ENCODE assay signal across 22 cellular contexts in genomic region chr19:16193466-16193865, GRCh38. TPM values are rescaled to one million over a fixed set of nuclear protein-coding genes. Genes with fewer than 3 reads are reported as not detected.
DNase-seq lines count a peak whose midpoint lies in the region; ATAC-seq, FAIRE-seq and TF ChIP-seq lines count a peak whose summit lies in the region.
"Had no signal": no experiment of that assay in that cellular context is flagged by ENCODE, and none has a peak within 500 bp of the region (broad histone marks: within the 10 kb centered on the region; RNA-seq: fewer than 3 reads in every experiment).

No MANE protein-coding gene starts in this region.

- H4K20me1 ChIP-seq in H9 (ENCODE audit: control insufficient read depth, insufficient read depth, insufficient read length) (no peaks in the 10 kb centered on the region), H1 (replicated peaks in 1 of 2; ENCODE audit: control insufficient read depth in 1 of 2, insufficient read depth in 2 of 2, low read length in 2 of 2) (peaks cover 1 to 4% of the 10 kb centered on the region in 2 experiments)

- H3K23me2 ChIP-seq in H9 (ENCODE audit: insufficient read length, low read depth, low read length, poor library complexity, severe bottlenecking) (peaks cover 2% of the 10 kb centered on the region), H1 (ENCODE audit: low read depth, low read length) (peaks cover 6% of the 10 kb centered on the region; the same call in 1 of the 2 replicates)

- H3K4me3 ChIP-seq in H1 (ENCODE audit: extremely low read depth in 1 of 4, insufficient read depth in 2 of 4, low read depth in 3 of 4, low read length in 4 of 4) (no peak overlapping the region), retinal pigment epithelial cell (ENCODE audit: low read length) (no peak overlapping the region), body of pancreas (no peak overlapping the region)
- H3K4me3 ChIP-seq: GM23248 had no signal

- H3K27me3 ChIP-seq in H9 (ENCODE audit: insufficient read depth, low read length) (no peaks in the 10 kb centered on the region), H1 (replicated peaks in 1 of 4; ENCODE audit: control insufficient read depth in 3 of 4, extremely low read depth in 1 of 4, insufficient read depth in 3 of 4, low read length in 3 of 4) (no peaks in the 10 kb centered on the region), body of pancreas (no peaks in the 10 kb centered on the region)

- no peak overlapping the region for H2BK20ac ChIP-seq in H9 (ENCODE audit: low read depth, low read length, poor library complexity, severe bottlenecking)
- no peak overlapping the region for H2BK20ac ChIP-seq in H1 (ENCODE audit: low read length)

- H4K8ac ChIP-seq in H9 (replicated peaks; ENCODE audit: insufficient read length, low read depth, low read length) = no peak overlapping the region
- H4K8ac ChIP-seq in H1 (ENCODE audit: extremely low read depth, insufficient read depth, low read length) = no peak overlapping the region

- no peak overlapping the region for H4K5ac ChIP-seq in H9 (ENCODE audit: insufficient read length, low read depth, low read length)
- H4K5ac ChIP-seq in H1 (ENCODE audit: insufficient read length, low read depth, low read length) = no peak overlapping the region

- TF ChIP-seq CTCF in H9 (conservative IDR thresholded peaks at IDR 0.05) = no peak
- no peak for TF ChIP-seq CTCF in H1 (IDR thresholded peaks at IDR 0.05; ENCODE audit: control extremely low read depth in 1 of 3, insufficient read depth in 1 of 3, low read depth in 1 of 3, low read length in 3 of 3)
- TF ChIP-seq CTCF in retinal pigment epithelial cell (conservative IDR thresholded peaks at IDR 0.05; ENCODE audit: low read depth, low read length) = no peak
- no peak for TF ChIP-seq CTCF in body of pancreas (IDR thresholded peaks at IDR 0.05)
- TF ChIP-seq CTCF in progenitor cell of endocrine pancreas (IDR thresholded peaks at IDR 0.05; ENCODE audit: unreplicated experiment) = no peak

- H3K23ac ChIP-seq in H9 (ENCODE audit: insufficient read length, low read depth, low read length) (no peak overlapping the region), H1 (ENCODE audit: insufficient read length) (no peak overlapping the region)

- no peaks in the 10 kb centered on the region for H3K9me3 ChIP-seq in H9 (ENCODE audit: control insufficient read depth, low read depth, low read length)
- H3K9me3 ChIP-seq in H1 (ENCODE audit: insufficient read depth in 2 of 2, low read depth in 1 of 2, low read length in 1 of 2) = no peaks in the 10 kb centered on the region
- no peaks in the 10 kb centered on the region for H3K9me3 ChIP-seq in body of pancreas

- no peak for FAIRE-seq in H1 (lab: Jason Lieb, UNC)

- POLR2A ChIA-PET in H1 (lab: Charles Lee; ENCODE audit: partially characterized antibody) = interaction anchor here (1.1 to 1.2 kb wide), 3 partner anchors 8 to 119 kb away, joined by 3 to 6 read pairs (median 3); partner anchors contain the start of gene FAM32A

- H3K27ac Mint-ChIP-seq in H9 (peak overlapping the region; percentile 77 to 97 (median 90)), progenitor cell of endocrine pancreas (no peak overlapping the region)

- H3K9me3 Mint-ChIP-seq in H9 = no peaks in the 10 kb centered on the region
- no peaks in the 10 kb centered on the region for H3K9me3 Mint-ChIP-seq in progenitor cell of endocrine pancreas (ENCODE audit: low read depth)
- H3K9me3 Mint-ChIP-seq: CD4-positive, CD25-positive, alpha-beta regulatory T cell had no signal

- TF ChIP-seq RAD21 in H1 (IDR thresholded peaks at IDR 0.05 in 1 of 2, conservative IDR thresholded peaks at IDR 0.05 in 1 of 2; ENCODE audit: low read depth in 2 of 2, low read length in 2 of 2) = no peak

- no peak overlapping the region for H3K18ac ChIP-seq in H9 (ENCODE audit: insufficient read length, low read depth, low read length)
- no peak overlapping the region for H3K18ac ChIP-seq in H1 (ENCODE audit: extremely low read depth, low read length)

- ATAC-seq in body of pancreas (no peak), HG03457 (IDR thresholded peaks at IDR 0.05; ENCODE audit: unreplicated experiment) (no peak)
- ATAC-seq: Panc1, SK-N-SH treated with all-trans-retinoic acid at 6 μM for 48 hours had no signal

- H3K4me3 Mint-ChIP-seq in H9 = peak overlapping the region in 1 of 2 experiments; percentile 44; a peak in 2 of 5 replicates
- no peak overlapping the region for H3K4me3 Mint-ChIP-seq in progenitor cell of endocrine pancreas (ENCODE audit: low read depth)

- no peak for TF ChIP-seq EP300 in H1 (IDR thresholded peaks at IDR 0.05; ENCODE audit: borderline replicate concordance in 1 of 2, low read depth in 2 of 2, low read length in 2 of 2)

- H3K27ac ChIP-seq in H9 (ENCODE audit: insufficient read length, low read depth, low read length) = no peak overlapping the region
- H3K27ac ChIP-seq in H1 (ENCODE audit: low read depth, low read length) = no peak overlapping the region
- no peak overlapping the region for H3K27ac ChIP-seq in body of pancreas
- H3K27ac ChIP-seq: GM23248 had no signal

- CTCF ChIA-PET in H1 (lab: Charles Lee; ENCODE audit: partially characterized antibody) = interaction anchor here (0.7 to 0.9 kb wide), 2 partner anchors 31 to 55 kb away, joined by 3 read pairs; no protein-coding TSS in a partner anchor

- H3K4me1 ChIP-seq in H9 (ENCODE audit: insufficient read depth, low read length) (no peaks in the 10 kb centered on the region; the same call in 1 of the 2 replicates), H1 (replicated peaks in 1 of 4; ENCODE audit: control insufficient read depth in 3 of 4, insufficient read depth in 4 of 4, low read length in 3 of 4) (no peaks in the 10 kb centered on the region; a peak in 1 of 7 replicates), body of pancreas (peaks cover 16% of the 10 kb centered on the region)

- H3K79me1 ChIP-seq in H9 (ENCODE audit: insufficient read depth, low read depth, low read length, poor library complexity, severe bottlenecking) (no peaks in the 10 kb centered on the region), H1 (ENCODE audit: low read depth, low read length) (peaks cover 5% of the 10 kb centered on the region)

- H3K14ac ChIP-seq in H9 (ENCODE audit: insufficient read depth, low read length) (no peak overlapping the region), H1 (ENCODE audit: insufficient read length) (no peak overlapping the region)

- DNase-seq in H9 = peak; percentile 69
- DNase-seq in NCI-H2107 treated with DMSO at 0.1 percent for 48 hours (lab: John Stamatoyannopoulos, UW; ENCODE audit: unreplicated experiment) = peak; percentile 93
- DNase-seq in H1 (ENCODE audit: low read depth in 1 of 2, low spot score in 2 of 2) = no peak
- peak; percentile 52 for DNase-seq in retinal pigment epithelial cell (ENCODE audit: low read depth)
- DNase-seq in GDM1 (lab: John Stamatoyannopoulos, UW) = no peak
- no peak for DNase-seq in body of pancreas
- DNase-seq in progenitor cell of endocrine pancreas (ENCODE audit: low spot score, unreplicated experiment) = no peak
- DNase-seq: CD4-positive, CD25-positive, alpha-beta regulatory T cell; GM23248; IMR-90; Kasumi-1; NCI-H1105 treated with DMSO at 0.1 percent for 48 hours; NCI-H1694 treated with DMSO at 0.1 percent for 48 hours; NCI-H2171 treated with DMSO at 0.1 percent for 48 hours; NCI-H82; SHP77; T-helper 1 cell had no signal

- H2BK15ac ChIP-seq in H9 (ENCODE audit: low read depth, low read length) (no peak overlapping the region), H1 (ENCODE audit: low read length) (no peak overlapping the region)

- H3K27me3 Mint-ChIP-seq in H9 (ENCODE audit: low read depth) (no peaks in the 10 kb centered on the region), progenitor cell of endocrine pancreas (no peaks in the 10 kb centered on the region)
- H3K27me3 Mint-ChIP-seq: CD4-positive, CD25-positive, alpha-beta regulatory T cell had no signal

- H2BK120ac ChIP-seq in H9 (ENCODE audit: low read depth, low read length, poor library complexity, severe bottlenecking) = no peak overlapping the region
- no peak overlapping the region for H2BK120ac ChIP-seq in H1 (replicated peaks; ENCODE audit: low read depth, low read length)

- H2AFZ ChIP-seq in H9 (ENCODE audit: low read length) = no peak overlapping the region
- H2AFZ ChIP-seq in H1 (ENCODE audit: low read length) = no peak overlapping the region
- H2AFZ ChIP-seq: GM23248 had no signal

- TF ChIP-seq POLR2A in H1 (IDR thresholded peaks at IDR 0.05; ENCODE audit: control extremely low read depth in 1 of 2, low read depth in 2 of 2, low read length in 2 of 2) (no peak), body of pancreas (IDR thresholded peaks at IDR 0.05) (no peak)

- H2AK5ac ChIP-seq in H9 (ENCODE audit: insufficient read length, low read length) (no peak overlapping the region), H1 (ENCODE audit: low read depth, low read length) (no peak overlapping the region)

- intact Hi-C loops in body of pancreas (cut with DNase I) = no loop called here

- H2BK12ac ChIP-seq in H9 (ENCODE audit: insufficient read length, low read depth, low read length) (no peak overlapping the region), H1 (ENCODE audit: low read depth, low read length) (no peak overlapping the region)

- H3K9ac ChIP-seq in H9 (ENCODE audit: extremely low read depth, insufficient read length, low read length) (no peak overlapping the region), H1 (replicated peaks in 1 of 4; ENCODE audit: extremely low read depth in 1 of 4, low read depth in 3 of 4, low read length in 3 of 4) (no peak overlapping the region; a peak in 1 of 7 replicates)
- H3K9ac ChIP-seq: GM23248 had no signal

- H2BK5ac ChIP-seq in H9 (ENCODE audit: insufficient read length, low read length) (no peak overlapping the region), H1 (ENCODE audit: low read depth, low read length) (no peak overlapping the region)

- H3K4me1 Mint-ChIP-seq in H9 = peaks cover 13 to 16% of the 10 kb centered on the region in 2 experiments
- peaks cover 15% of the 10 kb centered on the region for H3K4me1 Mint-ChIP-seq in progenitor cell of endocrine pancreas (ENCODE audit: low read depth)

- H3K36me3 Mint-ChIP-seq in H9 (ENCODE audit: insufficient read depth in 1 of 3, low read depth in 3 of 3) = peaks cover 19 to 39% (median 31%) of the 10 kb centered on the region in 3 experiments; a peak in 6 of 7 replicates
- H3K36me3 Mint-ChIP-seq in progenitor cell of endocrine pancreas (ENCODE audit: insufficient read depth) = peaks cover 8% of the 10 kb centered on the region

- WGBS in H9 (ENCODE audit: extremely low coverage, insufficient read length, low lambda C conversion rate) = no CpG with 5 or more reads among the region's 10 CpGs
- 69% methylated on average over 10 of the region's 10 CpGs; no CpG with 5 or more reads in 1 of the 2 experiments for WGBS in H1 (ENCODE audit: extremely low coverage in 1 of 2, insufficient coverage in 1 of 2, insufficient read length in 1 of 2, insufficient replicate concordance in 2 of 2, low coverage in 1 of 2, low lambda C conversion rate in 2 of 2, missing lambda C conversion rate in 1 of 2), 2 experiments
- WGBS in body of pancreas, 2 donors = 83 to 91% methylated on average over 7 to 10 of the region's 10 CpGs

- H3T11ph ChIP-seq in H9 (ENCODE audit: low read length) = no peak overlapping the region

- H3K79me2 ChIP-seq in H9 (ENCODE audit: insufficient read depth, low read length) (no peaks in the 10 kb centered on the region), H1 (ENCODE audit: control insufficient read depth in 1 of 2, insufficient read depth in 2 of 2, low read length in 2 of 2) (peaks cover 0 to 4% of the 10 kb centered on the region in 2 experiments; a peak in 1 of 4 replicates)

- H3K36me3 ChIP-seq in H1 (ENCODE audit: control insufficient read depth in 2 of 4, insufficient read depth in 4 of 4, low read length in 3 of 4) (peaks cover 5 to 27% (median 18%) of the 10 kb centered on the region in 4 experiments; a peak in 7 of 8 replicates), body of pancreas (replicated peaks in 1 of 2; ENCODE audit: insufficient read depth in 1 of 2, low read depth in 2 of 2) (peaks cover 9 to 20% of the 10 kb centered on the region in 2 donors)

- no peak overlapping the region for H4K91ac ChIP-seq in H9 (ENCODE audit: insufficient read length, low read depth, low read length)
- H4K91ac ChIP-seq in H1 (replicated peaks; ENCODE audit: insufficient read length, low read length) = no peak overlapping the region

- H3K4me2 ChIP-seq in H9 (ENCODE audit: insufficient read depth, insufficient read length, low read length) (no peak overlapping the region), H1 (ENCODE audit: insufficient read depth in 1 of 2, low read depth in 2 of 2, low read length in 2 of 2) (no peak overlapping the region)

- no peak overlapping the region for H3K4ac ChIP-seq in H9 (ENCODE audit: low read depth, low read length)
- no peak overlapping the region for H3K4ac ChIP-seq in H1 (replicated peaks; ENCODE audit: insufficient read length, low read depth, low read length)

- H3K56ac ChIP-seq in H9 (ENCODE audit: insufficient read length, low read depth, low read length) (no peak overlapping the region), H1 (replicated peaks; ENCODE audit: insufficient read length, low read depth, low read length) (no peak overlapping the region)

RNA-seq across cellular contexts. Expression of gene AP1M1, which starts 4.2 kb away (rescaled TPM):
- total RNA-seq in H9 (2021) (30.3 and 37.6 TPM in 2 replicates), body of pancreas (10 to 100 TPM; 22.3 to 23.1 TPM), progenitor cell of endocrine pancreas (47.4 and 51.8 TPM in 2 replicates)
- 37.2 and 37.5 TPM in 2 replicates for total RNA-seq in H1 (2021; fragmentation: NEBNext Ultra II Directional; extraction: Animal tissue kit (Norgen Biotek cat#: 25700))
- 30.9 and 45.1 TPM in 2 replicates for polyA plus RNA-seq in H1 (2011; rRNA removed)
- 35.2 TPM for polyA plus RNA-seq in H1 (2011; cell fraction: cytosol; rRNA removed)
- 48.2 TPM for polyA plus RNA-seq in H1 (2011; cell fraction: nucleus; rRNA removed)
- polyA plus RNA-seq in H1 (2012, experiment 1 of 2) = 28.6 to 43.6 TPM (median 38.3 TPM) in 4 replicates
- 39.9 TPM for polyA plus RNA-seq in H1 (2012, experiment 2 of 2)
- 16.6 TPM for polyA plus RNA-seq in H1 (2013, experiment 1 of 2)
- polyA plus RNA-seq in H1 (2013, experiment 2 of 2) = 16.4 TPM
- 24.3 and 31.3 TPM in 2 replicates for polyA minus RNA-seq in H1 (2011; rRNA and poly(A)+ RNA removed)
- polyA minus RNA-seq in H1 (2011; cell fraction: cytosol; rRNA and poly(A)+ RNA removed) = 34.6 TPM
- polyA minus RNA-seq in H1 (2011; cell fraction: nucleus; rRNA and poly(A)+ RNA removed) = 27.1 TPM

RNA-seq across cellular contexts. Expression of gene FAM32A, which starts 8.3 kb away (rescaled TPM):
- 90.4 and 91.9 TPM in 2 replicates for total RNA-seq in H9 (2021)
- 75.6 and 78.9 TPM in 2 replicates for total RNA-seq in H1 (2021; fragmentation: NEBNext Ultra II Directional; extraction: Animal tissue kit (Norgen Biotek cat#: 25700))
- 99.0 and 105 TPM in 2 replicates for polyA plus RNA-seq in H1 (2011; rRNA removed)
- polyA plus RNA-seq in H1 (2011; cell fraction: cytosol; rRNA removed) = 132 TPM
- polyA plus RNA-seq in H1 (2011; cell fraction: nucleus; rRNA removed) = 72.9 TPM
- 82.7 to 92.5 TPM (median 90.1 TPM) in 4 replicates for polyA plus RNA-seq in H1 (2012, experiment 1 of 2)
- 52.5 TPM for polyA plus RNA-seq in H1 (2012, experiment 2 of 2)
- 61.3 TPM for polyA plus RNA-seq in H1 (2013, experiment 1 of 2)
- polyA plus RNA-seq in H1 (2013, experiment 2 of 2) = 63.7 TPM
- polyA minus RNA-seq in H1 (2011; rRNA and poly(A)+ RNA removed) = 45.7 and 50.9 TPM in 2 replicates
- 26.8 TPM for polyA minus RNA-seq in H1 (2011; cell fraction: cytosol; rRNA and poly(A)+ RNA removed)
- 24.7 TPM for polyA minus RNA-seq in H1 (2011; cell fraction: nucleus; rRNA and poly(A)+ RNA removed)
- total RNA-seq in body of pancreas = 10 to 100 TPM; 29.6 to 44.5 TPM
- total RNA-seq in progenitor cell of endocrine pancreas = 91.6 and 95.2 TPM in 2 replicates

RNA-seq across cellular contexts. Expression of gene CIB3, which starts 20.1 kb away (rescaled TPM):
- not detected in 2 replicates for total RNA-seq in H9 (2021)
- total RNA-seq in H1 (2021; fragmentation: NEBNext Ultra II Directional; extraction: Animal tissue kit (Norgen Biotek cat#: 25700)) = not detected in 2 replicates
- polyA plus RNA-seq in H1 (2011; rRNA removed) = not detected in 2 replicates
- not detected for polyA plus RNA-seq in H1 (2011; cell fraction: cytosol; rRNA removed)
- not detected for polyA plus RNA-seq in H1 (2011; cell fraction: nucleus; rRNA removed)
- polyA plus RNA-seq in H1 (2012, experiment 1 of 2) = not detected in 4 replicates
- not detected for polyA plus RNA-seq in H1 (2012, experiment 2 of 2)
- not detected for polyA plus RNA-seq in H1 (2013, experiment 1 of 2)
- not detected for polyA plus RNA-seq in H1 (2013, experiment 2 of 2)
- not detected in 2 replicates for polyA minus RNA-seq in H1 (2011; rRNA and poly(A)+ RNA removed)
- not detected for polyA minus RNA-seq in H1 (2011; cell fraction: cytosol; rRNA and poly(A)+ RNA removed)
- polyA minus RNA-seq in H1 (2011; cell fraction: nucleus; rRNA and poly(A)+ RNA removed) = not detected
- total RNA-seq in body of pancreas = not detected
- not detected in 2 replicates for total RNA-seq in progenitor cell of endocrine pancreas
- total RNA-seq: CD4-positive, CD25-positive, alpha-beta regulatory T cell; GM23248; HT1080; IMR-90; NCI-H460 had no signal
- polyA plus RNA-seq: CD4-positive, CD25-positive, alpha-beta regulatory T cell; GM23248; IMR-90 had no signal

RNA-seq across cellular contexts. Expression of gene HSH2D, which starts 50.0 kb away (rescaled TPM):
- total RNA-seq in H9 (2021) = 1.8 and 2.3 TPM in 2 replicates
- 0.67 and 0.75 TPM in 2 replicates for total RNA-seq in H1 (2021; fragmentation: NEBNext Ultra II Directional; extraction: Animal tissue kit (Norgen Biotek cat#: 25700))
- 1.6 and 2.2 TPM in 2 replicates for polyA plus RNA-seq in H1 (2011; rRNA removed)
- 2.0 TPM for polyA plus RNA-seq in H1 (2011; cell fraction: cytosol; rRNA removed)
- 2.4 TPM for polyA plus RNA-seq in H1 (2011; cell fraction: nucleus; rRNA removed)
- 0.88 to 1.6 TPM (median 1.2 TPM) in 4 replicates for polyA plus RNA-seq in H1 (2012, experiment 1 of 2)
- polyA plus RNA-seq in H1 (2012, experiment 2 of 2) = 0.80 TPM
- polyA plus RNA-seq in H1 (2013, experiment 1 of 2) = 1.5 TPM
- 1.0 TPM for polyA plus RNA-seq in H1 (2013, experiment 2 of 2)
- polyA minus RNA-seq in H1 (2011; rRNA and poly(A)+ RNA removed) = 0.61 and 1.0 TPM in 2 replicates
- 2.6 TPM for polyA minus RNA-seq in H1 (2011; cell fraction: cytosol; rRNA and poly(A)+ RNA removed)
- 1.2 TPM for polyA minus RNA-seq in H1 (2011; cell fraction: nucleus; rRNA and poly(A)+ RNA removed)
- 1 to 10 TPM; 3.6 to 9.6 TPM for total RNA-seq in body of pancreas
- total RNA-seq in progenitor cell of endocrine pancreas = 0.72 and 0.84 TPM in 2 replicates
- total RNA-seq: GM23248, HT1080, IMR-90, NCI-H460 had no signal
- polyA plus RNA-seq: GM23248, IMR-90 had no signal

Comparison
In these comparisons a context has a peak if more than half of its experiments do, and no peak if none do; other contexts are left out.
1. DNase-seq: peak in H9 (single experiment), NCI-H2107 treated with DMSO at 0.1 percent for 48 hours (single experiment) and retinal pigment epithelial cell (single experiment); none in H1 (0 of 2), GDM1 (single experiment), body of pancreas (0 of 4) and progenitor cell of endocrine pancreas (single experiment).